In the genomic region with DNA sequence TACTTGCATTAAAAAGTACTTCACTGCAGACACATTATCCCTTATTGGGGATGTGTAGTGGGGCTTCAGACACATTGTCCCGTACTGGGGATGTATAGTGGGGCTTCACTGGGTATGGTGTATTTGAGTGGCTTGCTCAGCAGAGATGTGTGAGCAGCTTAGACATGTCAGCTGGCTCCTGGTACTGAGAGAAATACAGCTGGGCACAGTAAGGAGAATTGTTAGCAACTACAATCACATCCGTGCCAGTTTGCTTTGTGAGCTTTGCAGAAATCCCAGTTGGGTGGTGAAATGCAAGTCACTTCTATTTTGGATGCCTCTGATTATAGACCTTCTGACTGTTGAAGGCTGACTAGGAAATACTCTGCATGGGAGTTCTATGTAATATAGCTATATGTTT, we compare ENCODE assay signal across 1 cellular context.
TF ChIP-seq lines count a peak whose summit lies in the region.

No MANE protein-coding gene starts in this region.

TF ChIP-seq in IMR-90, 13 proteins besides CTCF, POLR2A, EP300 and RAD21 (continued from another document):
- TF ChIP-seq, protein P1, sequence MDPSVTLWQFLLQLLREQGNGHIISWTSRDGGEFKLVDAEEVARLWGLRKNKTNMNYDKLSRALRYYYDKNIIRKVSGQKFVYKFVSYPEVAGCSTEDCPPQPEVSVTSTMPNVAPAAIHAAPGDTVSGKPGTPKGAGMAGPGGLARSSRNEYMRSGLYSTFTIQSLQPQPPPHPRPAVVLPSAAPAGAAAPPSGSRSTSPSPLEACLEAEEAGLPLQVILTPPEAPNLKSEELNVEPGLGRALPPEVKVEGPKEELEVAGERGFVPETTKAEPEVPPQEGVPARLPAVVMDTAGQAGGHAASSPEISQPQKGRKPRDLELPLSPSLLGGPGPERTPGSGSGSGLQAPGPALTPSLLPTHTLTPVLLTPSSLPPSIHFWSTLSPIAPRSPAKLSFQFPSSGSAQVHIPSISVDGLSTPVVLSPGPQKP (IDR thresholded peaks at IDR 0.05; ENCODE audit: borderline replicate concordance, low read depth, low read length), result no peak
- no peak for TF ChIP-seq RFX5 (IDR thresholded peaks at IDR 0.05; ENCODE audit: low read depth, low read length)
